8 cellular contexts compared by ENCODE assay signal in the genomic region with DNA sequence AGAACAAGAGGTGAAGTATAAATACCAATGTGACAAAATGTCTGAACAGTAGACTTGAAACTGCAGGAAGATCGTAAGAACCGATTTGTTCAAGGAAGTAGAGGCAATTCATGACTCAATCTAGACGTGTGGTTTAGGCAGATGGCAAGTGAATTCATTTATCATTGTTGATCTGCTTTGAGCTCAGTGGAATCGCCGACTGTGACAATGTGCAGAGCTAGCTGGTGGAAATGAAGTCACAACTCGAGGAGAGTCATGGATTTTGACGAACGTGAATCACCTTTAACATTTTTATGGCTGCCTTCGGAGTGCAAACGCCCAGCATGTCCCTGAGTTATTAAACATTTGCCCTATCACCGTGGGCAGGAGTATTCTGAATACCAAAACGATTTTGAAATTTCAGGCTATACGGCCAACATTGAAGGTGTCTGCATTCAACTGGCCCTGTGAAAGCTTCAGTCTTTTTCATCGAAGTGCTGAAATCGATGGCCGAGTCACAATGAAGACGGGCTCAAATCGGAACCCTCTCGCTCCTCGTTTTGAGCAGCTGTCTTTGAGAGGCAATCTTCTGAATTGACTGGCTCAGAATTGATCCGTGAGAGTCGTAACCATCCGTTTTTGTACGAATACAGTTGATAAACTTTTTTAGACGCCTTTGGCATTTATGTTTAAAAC. TPM values are rescaled to one million over a fixed set of nuclear protein-coding genes. Genes with fewer than 3 reads are reported as not detected.
DNase-seq lines count a peak whose midpoint lies in the region; ATAC-seq and TF ChIP-seq lines count a peak whose summit lies in the region.

No MANE protein-coding gene starts in this region.

- peaks cover 18 to 53% (median 32%) of the 10 kb centered on the region in 11 experiments; a peak in 21 of 22 replicates for H3K9me3 ChIP-seq in BLaER1 treated with 17β-estradiol and CSF1 and Interleukin-3, amounts not matched to agents 10 nM and 100 nM (replicated peaks in 1 of 11)
- no peaks in the 10 kb centered on the region for H3K9me3 ChIP-seq in colonic mucosa

- peak overlapping the region; percentile 98 for H3K27ac Mint-ChIP-seq in WTC11

- H3K4me1 Mint-ChIP-seq in WTC11: peaks cover 21% of the 10 kb centered on the region

- H3K27me3 ChIP-seq in BLaER1 treated with 17β-estradiol and CSF1 and Interleukin-3, amounts not matched to agents 10 nM and 100 nM: peaks cover 11 to 73% (median 55%) of the 10 kb centered on the region in 11 experiments; a peak in 20 of 22 replicates
- no peaks in the 10 kb centered on the region for H3K27me3 ChIP-seq in colonic mucosa

- ATAC-seq in GM21447 (IDR thresholded peaks at IDR 0.05; ENCODE audit: unreplicated experiment) (peak; percentile 7), WTC11 (peak; percentile 14), HG02981 (IDR thresholded peaks at IDR 0.05; ENCODE audit: unreplicated experiment) (no peak)

- H3K27me3 Mint-ChIP-seq in WTC11 (ENCODE audit: low read depth): no peaks in the 10 kb centered on the region

- peaks cover 5 to 23% (median 18%) of the 10 kb centered on the region in 10 experiments; a peak in 18 of 20 replicates for H3K4me1 ChIP-seq in BLaER1 treated with 17β-estradiol and CSF1 and Interleukin-3, amounts not matched to agents 10 nM and 100 nM
- H3K4me1 ChIP-seq in colonic mucosa: no peaks in the 10 kb centered on the region

- H3K9ac ChIP-seq in BLaER1 treated with 17β-estradiol and CSF1 and Interleukin-3, amounts not matched to agents 10 nM and 100 nM: peak overlapping the region; percentile 79 to 96 (median 93)
- peak overlapping the region; percentile 33 to 81 for H3K9ac ChIP-seq in colonic mucosa (ENCODE audit: low read depth in 2 of 2, low read length in 2 of 2)

- peaks cover 11% of the 10 kb centered on the region for H3K9me3 Mint-ChIP-seq in WTC11

- POLR2A ChIA-PET in WTC11 (lab: Charles Lee): interaction anchor here (0.7 to 1.4 kb wide), 5 partner anchors 13 to 533 kb away, joined by 3 to 6 read pairs (median 4); a partner anchor contains a TSS

- H3K4me2 ChIP-seq in BLaER1 treated with 17β-estradiol and CSF1 and Interleukin-3, amounts not matched to agents 10 nM and 100 nM: peak overlapping the region; percentile 67 to 83 (median 75)

- TF ChIP-seq CTCF in LNCaP clone FGC (IDR thresholded peaks at IDR 0.05; ENCODE audit: control insufficient read depth, extremely low read depth, insufficient read depth) (no peak), WTC11 (IDR thresholded peaks at IDR 0.05) (no peak), colonic mucosa (IDR thresholded peaks at IDR 0.05) (no peak)

- intact Hi-C loops in colonic mucosa (cut with DNase I): no loop called here

- peaks cover 28 to 38% (median 34%) of the 10 kb centered on the region in 11 experiments for H4K20me1 ChIP-seq in BLaER1 treated with 17β-estradiol and CSF1 and Interleukin-3, amounts not matched to agents 10 nM and 100 nM

- H3K4me3 ChIP-seq in BLaER1 treated with 17β-estradiol and CSF1 and Interleukin-3, amounts not matched to agents 10 nM and 100 nM: peak overlapping the region; percentile 71 to 94 (median 84)
- H3K4me3 ChIP-seq in LNCaP clone FGC (ENCODE audit: low read depth, low read length): peak overlapping the region; percentile 93
- peak overlapping the region; percentile 53 for H3K4me3 ChIP-seq in colonic mucosa

- DNase-seq in LNCaP clone FGC (ENCODE audit: low read depth): no peak
- no peak for DNase-seq in WTC11 (ENCODE audit: low spot score)
- DNase-seq in colonic mucosa: peak; percentile 42
- DNase-seq in lung microvascular endothelial cell (ENCODE audit: low read depth in 2 of 2): peak; percentile 37 to 84
- peak; percentile 52 for DNase-seq in stimulated activated naive CD4-positive, alpha-beta T cell treated with Interleukin-2 at 50 U/mL for 16 hours (lab: John Stamatoyannopoulos, UW)

- CTCF ChIA-PET in WTC11 (lab: Charles Lee): no interaction called here

- H3K36me3 Mint-ChIP-seq in WTC11: peaks cover 11% of the 10 kb centered on the region

- H3K27ac ChIP-seq in BLaER1 treated with 17β-estradiol and CSF1 and Interleukin-3, amounts not matched to agents 10 nM and 100 nM: peak overlapping the region; percentile 82 to 97 (median 94)
- H3K27ac ChIP-seq in colonic mucosa: peak overlapping the region; percentile 82

- H3K4me3 Mint-ChIP-seq in WTC11: peak overlapping the region; percentile 95

- peaks cover 0 to 11% (median 4%) of the 10 kb centered on the region in 11 experiments; a peak in 6 of 22 replicates for H3K36me3 ChIP-seq in BLaER1 treated with 17β-estradiol and CSF1 and Interleukin-3, amounts not matched to agents 10 nM and 100 nM
- no peaks in the 10 kb centered on the region for H3K36me3 ChIP-seq in colonic mucosa

TF ChIP-seq in WTC11, 78 proteins besides CTCF, POLR2A, EP300 and RAD21:
- TF ChIP-seq, protein P1, sequence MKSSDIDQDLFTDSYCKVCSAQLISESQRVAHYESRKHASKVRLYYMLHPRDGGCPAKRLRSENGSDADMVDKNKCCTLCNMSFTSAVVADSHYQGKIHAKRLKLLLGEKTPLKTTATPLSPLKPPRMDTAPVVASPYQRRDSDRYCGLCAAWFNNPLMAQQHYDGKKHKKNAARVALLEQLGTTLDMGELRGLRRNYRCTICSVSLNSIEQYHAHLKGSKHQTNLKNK (CRISPR knock-in tag; IDR thresholded peaks at IDR 0.05): no peak
- TF ChIP-seq, protein P2, sequence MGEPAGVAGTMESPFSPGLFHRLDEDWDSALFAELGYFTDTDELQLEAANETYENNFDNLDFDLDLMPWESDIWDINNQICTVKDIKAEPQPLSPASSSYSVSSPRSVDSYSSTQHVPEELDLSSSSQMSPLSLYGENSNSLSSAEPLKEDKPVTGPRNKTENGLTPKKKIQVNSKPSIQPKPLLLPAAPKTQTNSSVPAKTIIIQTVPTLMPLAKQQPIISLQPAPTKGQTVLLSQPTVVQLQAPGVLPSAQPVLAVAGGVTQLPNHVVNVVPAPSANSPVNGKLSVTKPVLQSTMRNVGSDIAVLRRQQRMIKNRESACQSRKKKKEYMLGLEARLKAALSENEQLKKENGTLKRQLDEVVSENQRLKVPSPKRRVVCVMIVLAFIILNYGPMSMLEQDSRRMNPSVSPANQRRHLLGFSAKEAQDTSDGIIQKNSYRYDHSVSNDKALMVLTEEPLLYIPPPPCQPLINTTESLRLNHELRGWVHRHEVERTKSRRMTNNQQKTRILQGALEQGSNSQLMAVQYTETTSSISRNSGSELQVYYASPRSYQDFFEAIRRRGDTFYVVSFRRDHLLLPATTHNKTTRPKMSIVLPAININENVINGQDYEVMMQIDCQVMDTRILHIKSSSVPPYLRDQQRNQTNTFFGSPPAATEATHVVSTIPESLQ (CRISPR knock-in tag; IDR thresholded peaks at IDR 0.05): no peak

RNA-seq across cellular contexts. Expression of a gene that starts 0.7 kb away (rescaled TPM):
- total RNA-seq in WTC11 (2021) (121 to 141 TPM (median 126 TPM) in 3 replicates), colonic mucosa (10 to 100 TPM; 75.0 to 80.6 TPM), lung microvascular endothelial cell (59.1 and 83.1 TPM in 2 replicates)

RNA-seq across cellular contexts. Expression of a gene that starts 46.0 kb away (rescaled TPM):
- total RNA-seq in WTC11 (2021): 1.0 to 1.6 TPM (median 1.3 TPM) in 3 replicates
- under 1 TPM; 0.85 to 0.99 TPM for total RNA-seq in colonic mucosa
- 0.44 and 1.8 TPM in 2 replicates for total RNA-seq in lung microvascular endothelial cell

Comparison
In these comparisons a context has a peak if more than half of its experiments do, and no peak if none do; other contexts are left out.
1. DNase-seq: peak in colonic mucosa (single experiment), lung microvascular endothelial cell (2 of 2) and stimulated activated naive CD4-positive, alpha-beta T cell treated with Interleukin-2 at 50 U/mL for 16 hours (single experiment); none in LNCaP clone FGC (single experiment) and WTC11 (single experiment).
2. Peak in every context shown above with its lines, with median percentiles within 50 percentile points of each other: H3K4me3 ChIP-seq.